Comparison of ENCODE assay signal across 24 cellular contexts in the genomic region with DNA sequence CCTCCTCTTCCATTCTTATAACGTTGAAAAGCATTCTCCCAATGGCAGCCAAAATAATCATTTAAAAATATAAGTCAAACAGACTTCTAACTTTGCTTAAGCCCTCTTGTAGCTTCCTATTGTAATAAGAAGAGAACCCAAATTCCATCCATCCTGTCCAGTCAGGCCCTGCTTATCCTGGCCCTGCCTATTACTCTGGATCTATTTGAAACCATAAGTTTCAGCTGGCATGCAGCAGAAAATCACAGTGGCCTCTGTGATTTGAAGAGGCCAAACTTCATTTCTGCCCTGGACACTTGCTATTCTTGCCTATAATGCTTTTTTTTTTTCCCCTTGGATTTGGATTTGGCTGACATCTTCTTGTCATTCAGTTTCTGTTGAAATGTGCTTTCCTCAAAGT.
"Had no signal": no experiment of that assay in that cellular context is flagged by ENCODE, and none has a peak within 500 bp of the region (broad histone marks: within the 10 kb centered on the region; RNA-seq: fewer than 3 reads in every experiment).

No MANE protein-coding gene starts in this region.

- H3K27ac ChIP-seq: colonic mucosa, esophagus squamous epithelium, gastrocnemius medialis, heart left ventricle, hepatocyte, left lung, neural progenitor cell, parathyroid adenoma, sigmoid colon, stomach, thoracic aorta, tibial nerve, upper lobe of right lung, uterus had no signal

- H2AFZ ChIP-seq: hepatocyte, neural progenitor cell, parathyroid adenoma had no signal

- H3K4me1 ChIP-seq: colonic mucosa, esophagus squamous epithelium, left lung, neural progenitor cell, parathyroid adenoma, upper lobe of right lung had no signal

- H3K4me3 ChIP-seq: colonic mucosa, esophagus squamous epithelium, gastrocnemius medialis, heart left ventricle, hepatocyte, left lung, mucosa of descending colon, neural progenitor cell, sigmoid colon, stomach, thoracic aorta, tibial nerve, upper lobe of right lung, uterus had no signal

- H3K4me2 ChIP-seq: hepatocyte, neural progenitor cell had no signal

- H3K79me2 ChIP-seq: hepatocyte, parathyroid adenoma had no signal

- H3K9me3 ChIP-seq: colonic mucosa, esophagus squamous epithelium, gastrocnemius medialis, heart left ventricle, left lung, mucosa of descending colon, sigmoid colon, stomach, thoracic aorta, tibial nerve, upper lobe of right lung, uterus had no signal

- H3K9ac ChIP-seq: neural progenitor cell, parathyroid adenoma had no signal

- DNase-seq: colonic mucosa; effector memory CD4-positive, alpha-beta T cell; erythroblast; esophagus squamous epithelium; gastrocnemius medialis; heart left ventricle; left cardiac atrium; left lung; mesenchymal stem cell; mucosa of descending colon; naive B cell; right cardiac atrium; sigmoid colon; stimulated activated CD4-positive, alpha-beta T cell treated with anti-CD3 and anti-CD28 coated beads, Interleukin-2, amount 100 ng/mL, for 24 hours; stimulated activated CD4-positive, alpha-beta T cell treated with anti-CD3 and anti-CD28 coated beads, Interleukin-4, amount 100 ng/mL, for 24 hours; stimulated activated naive CD4-positive, alpha-beta T cell treated with Interleukin-2 at 50 U/mL for 16 hours; stomach; upper lobe of right lung; uterus had no signal

- H3K27me3 ChIP-seq: colonic mucosa, esophagus squamous epithelium, gastrocnemius medialis, heart left ventricle, hepatocyte, left lung, neural progenitor cell, sigmoid colon, stomach, tibial nerve, upper lobe of right lung, uterus had no signal

- H3K36me3 ChIP-seq: colonic mucosa, esophagus squamous epithelium, gastrocnemius medialis, heart left ventricle, left lung, neural progenitor cell, sigmoid colon, stomach, thoracic aorta, tibial nerve, upper lobe of right lung, uterus had no signal
